In the genomic region with DNA sequence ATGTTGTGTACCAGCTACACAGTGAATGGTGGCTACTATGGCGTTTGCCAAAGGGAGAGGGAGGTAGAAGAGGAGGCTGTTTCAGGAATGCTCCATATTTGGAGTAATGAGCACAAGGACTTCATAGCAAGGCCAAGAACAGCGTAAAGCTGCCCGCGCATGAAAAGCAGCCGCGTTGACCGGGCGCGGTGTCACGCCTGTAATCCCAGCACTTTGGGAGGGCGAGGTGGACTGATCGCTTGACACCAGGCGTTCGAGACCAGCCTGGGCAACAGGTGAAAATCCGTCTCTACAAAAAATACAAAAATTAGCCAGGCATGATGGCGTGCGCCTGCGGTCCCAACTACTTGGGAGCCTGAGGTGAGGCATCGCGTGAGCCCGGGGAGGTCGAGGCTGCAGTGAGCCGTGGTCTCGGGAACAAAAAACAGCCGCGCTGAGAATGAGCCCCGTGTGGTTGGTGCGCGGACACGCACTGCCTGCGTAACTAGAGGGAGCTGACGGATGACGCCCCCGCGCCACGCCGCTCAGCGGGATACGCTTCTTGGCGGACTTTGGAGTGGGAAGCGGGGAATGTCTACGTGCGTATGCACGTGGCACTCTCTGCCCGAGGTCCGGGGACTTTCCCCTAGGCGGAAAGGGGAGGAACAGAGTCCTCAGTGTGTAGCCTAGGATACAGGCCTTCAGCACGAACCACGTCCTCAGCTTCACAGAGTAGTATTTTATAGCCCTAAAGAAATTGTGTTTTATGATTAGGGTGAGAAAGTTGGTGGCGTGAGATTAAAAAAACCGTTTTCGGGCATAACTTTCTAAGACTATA, we compare ENCODE assay signal across 1 cellular context.
TF ChIP-seq lines count a peak whose summit lies in the region.

A gene (minus strand): TSS at position 693 of the 817 bp plus-strand sequence.

TF ChIP-seq in HEK293, 187 proteins besides CTCF, POLR2A, EP300 and RAD21 (continued from another document):
- TF ChIP-seq ZBTB21 (tag by site-specific recombination; IDR thresholded peaks at IDR 0.05) (peak; percentile 86), ZNF596 (tag by site-specific recombination; IDR thresholded peaks at IDR 0.05) (peak; percentile 68), WT1 (tag by site-specific recombination; IDR thresholded peaks at IDR 0.05) (peak; percentile 51), SCRT2 (tag by site-specific recombination; IDR thresholded peaks at IDR 0.05) (peak; percentile 100), ZNF658 (tag by site-specific recombination; IDR thresholded peaks at IDR 0.05) (no peak), ZNF423 (tag by site-specific recombination; IDR thresholded peaks at IDR 0.05) (no peak), ZNF623 (tag by site-specific recombination; IDR thresholded peaks at IDR 0.05) (0 out of 2 replicates have a peak, but pooled peaks have one; percentile 28), ZNF560 (tag by site-specific recombination; IDR thresholded peaks at IDR 0.05; ENCODE audit: borderline replicate concordance) (no peak), KLF7 (tag by site-specific recombination; IDR thresholded peaks at IDR 0.05; ENCODE audit: borderline replicate concordance) (peak; percentile 90; the same call in 1 of the 2 replicates), ZNF138 (tag by site-specific recombination; IDR thresholded peaks at IDR 0.05; ENCODE audit: borderline replicate concordance) (no peak), ZNF792 (tag by site-specific recombination; IDR thresholded peaks at IDR 0.05) (peak; percentile 83), ZNF626 (tag by site-specific recombination; IDR thresholded peaks at IDR 0.05) (no peak), ZNF600 (tag by site-specific recombination; IDR thresholded peaks at IDR 0.05) (peak; percentile 94), ZNF16 (tag by site-specific recombination; IDR thresholded peaks at IDR 0.05; ENCODE audit: low read depth) (0 out of 2 replicates have a peak, but pooled peaks have one; percentile 42), SP3 (tag by site-specific recombination; IDR thresholded peaks at IDR 0.05) (peak; percentile 83), KLF9 (tag by site-specific recombination; IDR thresholded peaks at IDR 0.05; ENCODE audit: low read depth) (peak; percentile 78), HOXA7 (CRISPR knock-in tag; IDR thresholded peaks at IDR 0.05; ENCODE audit: borderline replicate concordance) (no peak), ZNF133 (tag by site-specific recombination; IDR thresholded peaks at IDR 0.05) (no peak), SP7 (tag by site-specific recombination; IDR thresholded peaks at IDR 0.05) (peak; percentile 91), HOXC10 (CRISPR knock-in tag; IDR thresholded peaks at IDR 0.05) (no peak), BCL11B (tag by site-specific recombination; IDR thresholded peaks at IDR 0.05; ENCODE audit: low read depth) (peak; percentile 99), ZEB2 (tag by site-specific recombination; IDR thresholded peaks at IDR 0.05) (peak; percentile 98), ZNF248 (tag by site-specific recombination; IDR thresholded peaks at IDR 0.05) (no peak), ZNF747 (tag by site-specific recombination; IDR thresholded peaks at IDR 0.05) (no peak)
- TF ChIP-seq, protein P1, sequence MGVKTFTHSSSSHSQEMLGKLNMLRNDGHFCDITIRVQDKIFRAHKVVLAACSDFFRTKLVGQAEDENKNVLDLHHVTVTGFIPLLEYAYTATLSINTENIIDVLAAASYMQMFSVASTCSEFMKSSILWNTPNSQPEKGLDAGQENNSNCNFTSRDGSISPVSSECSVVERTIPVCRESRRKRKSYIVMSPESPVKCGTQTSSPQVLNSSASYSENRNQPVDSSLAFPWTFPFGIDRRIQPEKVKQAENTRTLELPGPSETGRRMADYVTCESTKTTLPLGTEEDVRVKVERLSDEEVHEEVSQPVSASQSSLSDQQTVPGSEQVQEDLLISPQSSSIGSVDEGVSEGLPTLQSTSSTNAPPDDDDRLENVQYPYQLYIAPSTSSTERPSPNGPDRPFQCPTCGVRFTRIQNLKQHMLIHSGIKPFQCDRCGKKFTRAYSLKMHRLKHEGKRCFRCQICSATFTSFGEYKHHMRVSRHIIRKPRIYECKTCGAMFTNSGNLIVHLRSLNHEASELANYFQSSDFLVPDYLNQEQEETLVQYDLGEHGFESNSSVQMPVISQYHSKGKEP (tag by site-specific recombination; IDR thresholded peaks at IDR 0.05) = no peak
- TF ChIP-seq, protein P2, sequence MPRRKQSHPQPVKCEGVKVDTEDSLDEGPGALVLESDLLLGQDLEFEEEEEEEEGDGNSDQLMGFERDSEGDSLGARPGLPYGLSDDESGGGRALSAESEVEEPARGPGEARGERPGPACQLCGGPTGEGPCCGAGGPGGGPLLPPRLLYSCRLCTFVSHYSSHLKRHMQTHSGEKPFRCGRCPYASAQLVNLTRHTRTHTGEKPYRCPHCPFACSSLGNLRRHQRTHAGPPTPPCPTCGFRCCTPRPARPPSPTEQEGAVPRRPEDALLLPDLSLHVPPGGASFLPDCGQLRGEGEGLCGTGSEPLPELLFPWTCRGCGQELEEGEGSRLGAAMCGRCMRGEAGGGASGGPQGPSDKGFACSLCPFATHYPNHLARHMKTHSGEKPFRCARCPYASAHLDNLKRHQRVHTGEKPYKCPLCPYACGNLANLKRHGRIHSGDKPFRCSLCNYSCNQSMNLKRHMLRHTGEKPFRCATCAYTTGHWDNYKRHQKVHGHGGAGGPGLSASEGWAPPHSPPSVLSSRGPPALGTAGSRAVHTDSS (tag by site-specific recombination; IDR thresholded peaks at IDR 0.05) = peak; percentile 22; the same call in 1 of the 2 replicates
- TF ChIP-seq, protein P3, sequence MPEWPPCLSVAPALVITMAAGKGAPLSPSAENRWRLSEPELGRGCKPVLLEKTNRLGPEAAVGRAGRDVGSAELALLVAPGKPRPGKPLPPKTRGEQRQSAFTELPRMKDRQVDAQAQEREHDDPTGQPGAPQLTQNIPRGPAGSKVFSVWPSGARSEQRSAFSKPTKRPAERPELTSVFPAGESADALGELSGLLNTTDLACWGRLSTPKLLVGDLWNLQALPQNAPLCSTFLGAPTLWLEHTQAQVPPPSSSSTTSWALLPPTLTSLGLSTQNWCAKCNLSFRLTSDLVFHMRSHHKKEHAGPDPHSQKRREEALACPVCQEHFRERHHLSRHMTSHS (tag by site-specific recombination; IDR thresholded peaks at IDR 0.05) = no peak
